ENCODE assay signal across 23 cellular contexts in the genomic region with DNA sequence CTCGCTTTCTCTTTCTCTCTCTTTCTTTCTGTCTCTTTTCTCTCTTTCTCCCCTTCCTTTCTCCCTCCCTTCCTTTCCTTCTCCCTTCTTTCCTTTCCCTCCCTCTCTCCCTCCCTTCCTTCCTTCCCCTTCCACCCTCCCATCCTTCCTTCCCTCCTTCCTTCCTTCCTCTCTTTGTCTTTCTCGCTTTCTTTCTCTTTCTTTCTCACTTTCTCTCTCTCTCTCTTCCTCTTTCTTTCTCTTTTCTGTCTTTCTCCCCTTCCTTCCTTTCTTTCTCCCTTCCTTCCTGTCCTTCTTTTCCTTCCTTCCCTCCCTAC.
"Had no signal": no experiment of that assay in that cellular context is flagged by ENCODE, and none has a peak within 500 bp of the region (broad histone marks: within the 10 kb centered on the region; RNA-seq: fewer than 3 reads in every experiment).

No MANE protein-coding gene starts in this region.

- H3K4me3 Mint-ChIP-seq: neural progenitor cell; stimulated activated effector memory CD8-positive, alpha-beta T cell treated with anti-CD3 and anti-CD28 coated beads, Interleukin-12 subunit alpha, Interleukin-12 subunit beta, amount 100 ng/mL, for 72 hours; stimulated activated naive B cell treated with anti-CD40 and anti-IgM and Interleukin-4, amounts not matched to agents 10 μg/mL and 1 μg/mL and 100 μg/mL, for 72 hours; stimulated activated naive CD8-positive, alpha-beta T cell treated with anti-CD3 and anti-CD28 coated beads, Interleukin-15, Interleukin-2, amounts not matched to agents 100 ng/mL and 50 ng/mL, for 24 hours had no signal

- H3K9ac ChIP-seq: neural progenitor cell, parathyroid adenoma had no signal

- H3K27ac ChIP-seq: neural progenitor cell, parathyroid adenoma, psoas muscle, stomach, thoracic aorta, thyroid gland, upper lobe of left lung had no signal

- H3K4me1 ChIP-seq: parathyroid adenoma, psoas muscle had no signal

- H3K4me2 ChIP-seq: neural progenitor cell had no signal

- DNase-seq: naive thymus-derived CD4-positive, alpha-beta T cell; occipital lobe; right cardiac atrium; stimulated activated CD4-positive, alpha-beta T cell treated with anti-CD3 and anti-CD28 coated beads, Interleukin-15, amount 100 ng/mL, for 24 hours; stimulated activated CD4-positive, alpha-beta T cell treated with anti-CD3 and anti-CD28 coated beads, Interleukin-2, amount 100 ng/mL, for 24 hours; stimulated activated CD4-positive, alpha-beta T cell treated with anti-CD3 and anti-CD28 coated beads, Interleukin-2, amount 100 ng/mL, for 48 hours; stimulated activated CD4-positive, alpha-beta T cell treated with anti-CD3 and anti-CD28 coated beads, Interleukin-4, amount 100 ng/mL, for 24 hours; stimulated activated naive B cell treated with anti-CD40 and anti-IgM and Interleukin-4, amounts not matched to agents 10 μg/mL and 1 μg/mL and 100 μg/mL, for 72 hours; stimulated activated naive CD4-positive, alpha-beta T cell treated with Interleukin-2 at 50 U/mL for 16 hours; stomach; thyroid gland; upper lobe of left lung had no signal

- H3K27ac Mint-ChIP-seq: naive thymus-derived CD4-positive, alpha-beta T cell; neural progenitor cell; progenitor cell of endocrine pancreas; stimulated activated effector memory CD8-positive, alpha-beta T cell treated with anti-CD3 and anti-CD28 coated beads, Interleukin-12 subunit alpha, Interleukin-12 subunit beta, amount 100 ng/mL, for 72 hours; stimulated activated naive B cell treated with anti-CD40 and anti-IgM and Interleukin-4, amounts not matched to agents 10 μg/mL and 1 μg/mL and 100 μg/mL, for 72 hours; stimulated activated naive CD8-positive, alpha-beta T cell treated with anti-CD3 and anti-CD28 coated beads, Interleukin-15, Interleukin-2, amounts not matched to agents 100 ng/mL and 50 ng/mL, for 24 hours had no signal

- H3K27me3 ChIP-seq: ovary, thyroid gland had no signal

- H3K4me1 Mint-ChIP-seq: stimulated activated effector memory CD8-positive, alpha-beta T cell treated with anti-CD3 and anti-CD28 coated beads, Interleukin-12 subunit alpha, Interleukin-12 subunit beta, amount 100 ng/mL, for 72 hours; stimulated activated naive B cell treated with anti-CD40 and anti-IgM and Interleukin-4, amounts not matched to agents 10 μg/mL and 1 μg/mL and 100 μg/mL, for 72 hours had no signal

- ATAC-seq: naive thymus-derived CD4-positive, alpha-beta T cell; psoas muscle; right cardiac atrium; stimulated activated effector memory CD8-positive, alpha-beta T cell treated with anti-CD3 and anti-CD28 coated beads, Interleukin-12 subunit alpha, Interleukin-12 subunit beta, amount 100 ng/mL, for 72 hours; stimulated activated naive B cell treated with anti-CD40 and anti-IgM and Interleukin-4, amounts not matched to agents 10 μg/mL and 1 μg/mL and 100 μg/mL, for 72 hours had no signal

- H3K4me3 ChIP-seq: neural progenitor cell, ovary, psoas muscle, sigmoid colon, stomach, thoracic aorta, thyroid gland, tibial nerve, upper lobe of left lung had no signal

- H3K9me3 Mint-ChIP-seq: nephron; stimulated activated effector memory CD8-positive, alpha-beta T cell treated with anti-CD3 and anti-CD28 coated beads, Interleukin-12 subunit alpha, Interleukin-12 subunit beta, amount 100 ng/mL, for 72 hours; stimulated activated naive B cell treated with anti-CD40 and anti-IgM and Interleukin-4, amounts not matched to agents 10 μg/mL and 1 μg/mL and 100 μg/mL, for 72 hours; stimulated activated naive CD8-positive, alpha-beta T cell treated with anti-CD3 and anti-CD28 coated beads, Interleukin-15, Interleukin-2, amounts not matched to agents 100 ng/mL and 50 ng/mL, for 24 hours had no signal

- H3K36me3 Mint-ChIP-seq: naive thymus-derived CD4-positive, alpha-beta T cell; neural progenitor cell; stimulated activated effector memory CD8-positive, alpha-beta T cell treated with anti-CD3 and anti-CD28 coated beads, Interleukin-12 subunit alpha, Interleukin-12 subunit beta, amount 100 ng/mL, for 72 hours; stimulated activated naive B cell treated with anti-CD40 and anti-IgM and Interleukin-4, amounts not matched to agents 10 μg/mL and 1 μg/mL and 100 μg/mL, for 72 hours had no signal

- H3K36me3 ChIP-seq: neural progenitor cell, ovary, sigmoid colon, stomach, thoracic aorta, thyroid gland, tibial nerve, upper lobe of left lung had no signal

- H3K9me3 ChIP-seq: ovary, psoas muscle, sigmoid colon, stomach, thoracic aorta, thyroid gland, tibial nerve, upper lobe of left lung had no signal
